In the genomic region with DNA sequence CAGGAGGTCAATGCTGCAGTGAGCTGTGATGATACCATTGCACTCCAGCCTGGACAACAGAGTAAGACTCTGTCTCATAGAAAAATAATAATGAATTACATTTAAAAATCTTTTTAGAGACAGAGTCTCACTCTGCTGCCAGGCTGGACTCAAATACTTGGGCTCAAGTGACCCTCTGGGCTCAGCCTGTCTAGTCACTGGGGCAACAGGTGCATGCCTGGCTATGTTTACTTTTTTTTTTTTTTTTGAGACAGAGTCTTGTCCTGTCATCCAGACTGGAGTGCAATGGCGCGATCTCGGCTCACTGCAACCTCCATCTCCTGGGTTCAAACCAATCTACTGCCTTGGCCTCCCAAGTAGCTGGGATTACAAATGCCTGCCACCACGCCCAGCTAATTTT, we compare ENCODE assay signal across 10 cellular contexts. TPM values are rescaled to one million over a fixed set of nuclear protein-coding genes. Genes with fewer than 3 reads are reported as not detected.
"Had no signal": no experiment of that assay in that cellular context is flagged by ENCODE, and none has a peak within 500 bp of the region (broad histone marks: within the 10 kb centered on the region; RNA-seq: fewer than 3 reads in every experiment).

No MANE protein-coding gene starts in this region.

- H3K9me3 ChIP-seq: HAP-1 had no signal

- DNase-seq: H7, Karpas-422, KBM-7 had no signal

- H3K4me3 ChIP-seq: GM23338, HAP-1 had no signal

- H3K27ac ChIP-seq: HL-60, KMS-11 had no signal

- FAIRE-seq: H1, HepG2 had no signal

- H3K36me3 ChIP-seq: HAP-1 had no signal

- ATAC-seq: GM23338, HCT116, HepG2 had no signal

RNA-seq across cellular contexts. Expression of a gene that starts 58.3 kb away (rescaled TPM):
- total RNA-seq: HepG2 had no signal
